9 cellular contexts compared by ENCODE assay signal in the genomic region with DNA sequence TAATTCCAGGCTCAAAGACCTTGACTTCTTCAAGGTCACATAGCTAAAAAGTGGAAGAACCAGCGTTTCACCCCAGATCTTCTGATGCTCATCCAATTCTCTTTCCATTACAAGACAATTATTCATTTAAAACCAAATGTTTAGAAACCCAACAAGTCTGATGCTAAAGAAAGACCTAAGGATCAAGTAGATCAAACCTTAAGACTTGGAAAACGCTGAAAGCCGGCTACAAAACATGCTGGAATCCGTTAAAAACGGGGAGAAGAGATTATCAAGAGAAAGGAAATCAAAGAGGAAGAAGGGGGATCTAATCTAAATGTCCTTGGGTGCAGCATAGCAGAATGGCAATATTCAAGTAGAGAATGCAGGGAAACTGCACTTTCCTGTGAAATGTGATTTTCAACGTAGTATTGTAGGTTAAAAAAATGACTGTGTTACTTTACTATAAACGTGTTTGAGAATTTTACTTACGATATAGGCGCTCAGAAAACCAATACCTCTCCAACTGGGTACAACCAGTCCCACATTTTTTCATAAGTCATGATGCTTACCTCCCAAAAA. TPM values are rescaled to one million over a fixed set of nuclear protein-coding genes. Genes with fewer than 3 reads are reported as not detected.
DNase-seq lines count a peak whose midpoint lies in the region; ATAC-seq, FAIRE-seq and TF ChIP-seq lines count a peak whose summit lies in the region.
"Had no signal": no experiment of that assay in that cellular context is flagged by ENCODE, and none has a peak within 500 bp of the region (broad histone marks: within the 10 kb centered on the region; RNA-seq: fewer than 3 reads in every experiment).

No MANE protein-coding gene starts in this region.

- H2AFZ ChIP-seq in HepG2 (ENCODE audit: low read length) = no peak overlapping the region

- H3K9me3 ChIP-seq in adipocyte (ENCODE audit: control insufficient read depth, low read length) (no peaks in the 10 kb centered on the region), HepG2 (ENCODE audit: low read length) (no peaks in the 10 kb centered on the region), thoracic aorta (no peaks in the 10 kb centered on the region)

- H3K36me3 ChIP-seq in adipocyte (ENCODE audit: control insufficient read depth, insufficient read depth, low read length, severe bottlenecking) (no peaks in the 10 kb centered on the region), HepG2 (replicated peaks in 1 of 2; ENCODE audit: control insufficient read depth in 1 of 2, insufficient read depth in 2 of 2, low read length in 2 of 2) (peaks cover 0 to 8% of the 10 kb centered on the region in 2 experiments; a peak in 1 of 5 replicates), thoracic aorta (no peaks in the 10 kb centered on the region)

- no peaks in the 10 kb centered on the region for H3K9me3 Mint-ChIP-seq in activated CD4-positive, alpha-beta T cell treated with anti-CD3 and anti-CD28 coated beads, Interleukin-2, amount 10 ng/mL, durations not matched to agents 7 days and 5 days

- H4K20me1 ChIP-seq in HepG2 (ENCODE audit: insufficient read depth, low read length) = peaks cover 3% of the 10 kb centered on the region; the same call in 1 of the 2 replicates

- TF ChIP-seq RAD21 in HepG2 (CRISPR knock-in tag; IDR thresholded peaks at IDR 0.05) = no peak

- POLR2A ChIA-PET in activated CD4-positive, alpha-beta T cell treated with anti-CD3 and anti-CD28 coated beads, Interleukin-2, amount 10 ng/mL, durations not matched to agents 7 days and 5 days (lab: Charles Lee) = no interaction called here
- POLR2A ChIA-PET in HepG2 (lab: Yijun Ruan, JAX) = interaction anchor here (0.6 kb wide), 1 partner anchor 21 kb away, joined by 3 read pairs; no protein-coding TSS in a partner anchor

- CTCF ChIA-PET in activated CD4-positive, alpha-beta T cell treated with anti-CD3 and anti-CD28 coated beads, Interleukin-2, amount 10 ng/mL, durations not matched to agents 7 days and 5 days (lab: Charles Lee) = no interaction called here
- CTCF ChIA-PET in HepG2 (lab: Yijun Ruan, JAX; ENCODE audit: low intra/inter-chr PET ratio, low total read pairs) = no interaction called here

- ATAC-seq in HepG2 (no peak), thoracic aorta (ENCODE audit: insufficient number of reproducible peaks, low FRiP score, low read depth) (no peak)

- H3K27ac ChIP-seq in HepG2 (ENCODE audit: extremely low read length, insufficient read depth, low read length) (no peak overlapping the region), thoracic aorta (no peak overlapping the region)

- TF ChIP-seq EP300 in HepG2 (IDR thresholded peaks at IDR 0.05; ENCODE audit: low read depth in 2 of 2, low read length in 2 of 2) (no peak), HepG2 (CRISPR knock-in tag; IDR thresholded peaks at IDR 0.05; ENCODE audit: borderline replicate concordance) (no peak)

- H3K79me2 ChIP-seq in HepG2 (ENCODE audit: insufficient read depth, low read length) = peaks cover 42% of the 10 kb centered on the region

- H3K4me2 ChIP-seq in HepG2 (ENCODE audit: low read depth, low read length) = peak overlapping the region; percentile 79

- in situ Hi-C loops in HepG2 (cut with HindIII; ENCODE audit: extremely low pct_ligation_motif_present, low pct_unique_long_range_greater_than_20kb) = no loop called here
- in situ Hi-C loops in KBM-7 (cut with MboI; ENCODE audit: low pct_unique_long_range_greater_than_20kb, low sequenced_read_pairs) = no loop called here

- no peak for DNase-seq in activated CD4-positive, alpha-beta T cell treated with anti-CD3 and anti-CD28 coated beads, Interleukin-2, amount 10 ng/mL, durations not matched to agents 7 days and 5 days
- DNase-seq in activated CD4-positive, alpha-beta T cell treated with anti-CD3 and anti-CD28 coated beads, Interleukin-2, amount 50 U/mL, for 1 hour = no peak
- no peak for DNase-seq in adipocyte (ENCODE audit: low read depth)
- no peak for DNase-seq in HepG2 (ENCODE audit: low spot score)
- DNase-seq in thoracic aorta (ENCODE audit: low spot score) = no peak
- DNase-seq in KBM-7 = no peak
- no peak for DNase-seq in NCI-H69 (lab: John Stamatoyannopoulos, UW)
- no peak for DNase-seq in urothelium cell line (ENCODE audit: low spot score)
- DNase-seq: activated CD4-positive, alpha-beta T cell treated with anti-CD3 and anti-CD28 coated beads for 48 hours had no signal

- peaks cover 12% of the 10 kb centered on the region for H3K4me1 Mint-ChIP-seq in activated CD4-positive, alpha-beta T cell treated with anti-CD3 and anti-CD28 coated beads, Interleukin-2, amount 10 ng/mL, durations not matched to agents 7 days and 5 days

- H3K4me3 ChIP-seq in adipocyte (ENCODE audit: low read length) = peak overlapping the region; percentile 80
- peak overlapping the region; percentile 74 to 92 (median 85) for H3K4me3 ChIP-seq in HepG2 (replicated peaks in 1 of 3; ENCODE audit: insufficient read depth in 1 of 3, low read depth in 2 of 3, low read length in 3 of 3)
- H3K4me3 ChIP-seq in thoracic aorta = peak overlapping the region; percentile 92

- H3K4me1 ChIP-seq in adipocyte (ENCODE audit: control insufficient read depth, insufficient read depth, low read length) = peaks cover 8% of the 10 kb centered on the region
- H3K4me1 ChIP-seq in HepG2 (ENCODE audit: insufficient read depth, low read length) = peaks cover 44% of the 10 kb centered on the region
- H3K4me1 ChIP-seq in thoracic aorta (ENCODE audit: control insufficient read depth in 1 of 2, low read depth in 2 of 2) = peaks cover 0 to 22% of the 10 kb centered on the region in 2 donors

- WGBS in HepG2 (ENCODE audit: low lambda C conversion rate) = 11% methylated on average over 9 of the region's 9 CpGs

- peaks cover 25% of the 10 kb centered on the region for H3K27me3 ChIP-seq in adipocyte (replicated peaks; ENCODE audit: control insufficient read depth, insufficient read depth, low read length)
- no peaks in the 10 kb centered on the region; a peak in 1 of 5 replicates for H3K27me3 ChIP-seq in HepG2 (ENCODE audit: control insufficient read depth in 1 of 2, insufficient read depth in 2 of 2, low read length in 2 of 2)
- H3K27me3 ChIP-seq in thoracic aorta (replicated peaks; ENCODE audit: insufficient read depth) = no peaks in the 10 kb centered on the region

- H3K27me3 Mint-ChIP-seq in activated CD4-positive, alpha-beta T cell treated with anti-CD3 and anti-CD28 coated beads, Interleukin-2, amount 10 ng/mL, durations not matched to agents 7 days and 5 days = peaks cover 24% of the 10 kb centered on the region

- FAIRE-seq in HepG2 (lab: Jason Lieb, UNC) (no peak), urothelium cell line (lab: Jason Lieb, UNC) (no peak)

- H3K4me3 Mint-ChIP-seq in activated CD4-positive, alpha-beta T cell treated with anti-CD3 and anti-CD28 coated beads, Interleukin-2, amount 10 ng/mL, durations not matched to agents 7 days and 5 days = peak overlapping the region; percentile 83

- H3K9ac ChIP-seq in adipocyte (ENCODE audit: low read length) (no peak overlapping the region), HepG2 (ENCODE audit: insufficient read depth, low read depth, low read length) (peak overlapping the region; percentile 74)

- TF ChIP-seq CTCF in HepG2 (CRISPR knock-in tag; IDR thresholded peaks at IDR 0.05) = no peak
- TF ChIP-seq CTCF in thoracic aorta (IDR thresholded peaks at IDR 0.05) = no peak

- no peak for TF ChIP-seq POLR2A in HepG2 (IDR thresholded peaks at IDR 0.05; ENCODE audit: insufficient read depth in 1 of 2, low read depth in 2 of 2, low read length in 2 of 2)

- peak overlapping the region; percentile 69 for H3K27ac Mint-ChIP-seq in activated CD4-positive, alpha-beta T cell treated with anti-CD3 and anti-CD28 coated beads, Interleukin-2, amount 10 ng/mL, durations not matched to agents 7 days and 5 days

- intact Hi-C loops in HepG2 (cut with micrococcal nuclease; ENCODE audit: unreplicated experiment) = loop anchor here (5.0 kb wide), 2 partner anchors 39 to 41 kb away; no protein-coding TSS in a partner anchor

- H3K36me3 Mint-ChIP-seq in activated CD4-positive, alpha-beta T cell treated with anti-CD3 and anti-CD28 coated beads, Interleukin-2, amount 10 ng/mL, durations not matched to agents 7 days and 5 days (ENCODE audit: low read depth) = no peaks in the 10 kb centered on the region

- BruUV-seq in HepG2 (replicated peaks; lab: Mats Ljungman, UMichigan) = TSS peak; percentile 63

TF ChIP-seq in HepG2, 621 proteins besides CTCF, POLR2A, EP300 and RAD21:
- TF ChIP-seq ZNF326 (CRISPR knock-in tag; IDR thresholded peaks at IDR 0.05; ENCODE audit: borderline replicate concordance) (no peak), ZC3H13 (CRISPR knock-in tag; IDR thresholded peaks at IDR 0.05) (no peak), SMYD3 (CRISPR knock-in tag; IDR thresholded peaks at IDR 0.05) (no peak), ZMYM2 (CRISPR knock-in tag; IDR thresholded peaks at IDR 0.05) (no peak)

RNA-seq across cellular contexts. Expression of gene PPP1R13B, which starts 1.3 kb away (rescaled TPM):
- total RNA-seq in activated CD4-positive, alpha-beta T cell treated with anti-CD3 and anti-CD28 coated beads, Interleukin-2, amount 10 ng/mL, durations not matched to agents 7 days and 5 days = 10 to 100 TPM; 11.6 to 12.0 TPM
- total RNA-seq in HepG2 (2016; rRNA removed; fragmentation: Illumina TruSeq; extraction: Trizol) (5.3 and 9.4 TPM in 2 replicates), thoracic aorta (10 to 100 TPM; 10.7 to 15.3 TPM)
- 36.5 and 44.3 TPM in 2 replicates for total RNA-seq in HepG2 (2016; cell fraction: cytosol; rRNA removed; fragmentation: Illumina TruSeq; extraction: Trizol; ENCODE audit: low read depth)
- total RNA-seq in HepG2 (2016; cell fraction: insoluble cytoplasmic fraction; rRNA removed; fragmentation: Illumina TruSeq; extraction: Trizol) = 5.9 and 7.8 TPM in 2 replicates
- total RNA-seq in HepG2 (2016; cell fraction: membrane; rRNA removed; fragmentation: Illumina TruSeq; extraction: Trizol) = 11.4 and 12.4 TPM in 2 replicates
- total RNA-seq in HepG2 (2016; cell fraction: nucleus; rRNA removed; fragmentation: Illumina TruSeq; extraction: Trizol) = 13.0 and 13.3 TPM in 2 replicates
- 4.6 and 5.3 TPM in 2 replicates for polyA plus RNA-seq in HepG2 (2011; rRNA removed)
- 2.9 and 3.0 TPM in 2 replicates for polyA plus RNA-seq in HepG2 (2011; cell fraction: cytosol; rRNA removed)
- polyA plus RNA-seq in HepG2 (2011; cell fraction: nucleus; rRNA removed) = 20.9 and 24.0 TPM in 2 replicates
- polyA plus RNA-seq in HepG2 (2012) = 5.1 and 6.3 TPM in 2 replicates
- polyA plus RNA-seq in HepG2 (2016; cell fraction: cytosol; fragmentation: Illumina TruSeq; extraction: Trizol; ENCODE audit: low read depth) = 2.2 and 2.3 TPM in 2 replicates
- polyA plus RNA-seq in HepG2 (2016; cell fraction: insoluble cytoplasmic fraction; fragmentation: Illumina TruSeq; extraction: Trizol; ENCODE audit: low read depth) = 4.2 and 6.1 TPM in 2 replicates
- polyA plus RNA-seq in HepG2 (2016; cell fraction: membrane; fragmentation: Illumina TruSeq; extraction: Trizol; ENCODE audit: low read depth) = 4.0 and 4.8 TPM in 2 replicates
- 33.9 and 35.1 TPM in 2 replicates for polyA plus RNA-seq in HepG2 (2016; cell fraction: nucleus; fragmentation: Illumina TruSeq; extraction: Trizol; ENCODE audit: insufficient read depth, low read depth)
- polyA minus RNA-seq in HepG2 (2011; rRNA and poly(A)+ RNA removed; ENCODE audit: low replicate concordance) = 8.5 and 13.6 TPM in 2 replicates
- 2.9 and 4.5 TPM in 2 replicates for polyA minus RNA-seq in HepG2 (2011; cell fraction: cytosol; rRNA and poly(A)+ RNA removed)
- polyA minus RNA-seq in HepG2 (2011; cell fraction: nucleus; rRNA and poly(A)+ RNA removed) = 14.5 and 21.1 TPM in 2 replicates
